In the genomic region with DNA sequence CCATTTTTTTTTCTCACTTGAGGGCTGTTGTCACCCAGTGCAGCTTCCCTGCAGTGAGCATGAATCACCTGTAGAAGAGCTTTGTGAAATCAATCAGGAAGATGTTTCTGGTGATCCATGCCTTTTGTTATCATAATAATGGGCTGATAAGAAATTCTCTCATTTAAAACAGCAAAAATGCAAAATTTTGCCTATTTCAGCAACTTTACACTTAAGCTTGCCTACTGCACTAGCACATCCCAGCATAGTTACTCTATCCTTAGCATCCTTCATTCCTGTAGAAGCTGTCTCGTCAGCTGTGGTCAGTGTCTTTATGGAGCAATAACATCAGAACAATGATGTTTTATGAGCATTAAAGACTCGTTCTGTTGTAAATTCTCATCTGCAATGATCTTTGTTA, we compare ENCODE assay signal across 31 cellular contexts.
"Had no signal": no experiment of that assay in that cellular context is flagged by ENCODE, and none has a peak within 500 bp of the region (broad histone marks: within the 10 kb centered on the region; RNA-seq: fewer than 3 reads in every experiment).

No MANE protein-coding gene starts in this region.

- H3K79me2 ChIP-seq: parathyroid adenoma had no signal

- H3K4me3 Mint-ChIP-seq: activated naive CD4-positive, alpha-beta T cell treated with anti-CD3 and anti-CD28 coated beads for 36 hours; activated naive CD8-positive, alpha-beta T cell treated with anti-CD3 and anti-CD28 coated beads for 36 hours; activated T-helper 1 cell treated with anti-CD3 and anti-CD28 coated beads, Interleukin-12 subunit alpha, Interleukin-12 subunit beta, Interleukin-2, Interleukin-4 antibody, amounts not matched to agents 30 ng/mL and 10 ng/mL and 1 ng/mL, durations not matched to agents 14 hours and 24 hours and 36 hours; nephron progenitor cell; stimulated activated naive B cell treated with anti-CD40 and anti-IgM and Interleukin-4, amounts not matched to agents 10 μg/mL and 1 μg/mL and 100 μg/mL, for 72 hours had no signal

- H3K27ac ChIP-seq: adrenal gland, body of pancreas, colonic mucosa, left ventricle myocardium inferior, parathyroid adenoma, psoas muscle, right atrium auricular region, stomach, thyroid gland, upper lobe of right lung, VCaP had no signal

- DNase-seq: activated CD4-positive, alpha-beta T cell treated with anti-CD3 and anti-CD28 coated beads for 48 hours; activated CD4-positive, alpha-beta T cell treated with anti-CD3 and anti-CD28 coated beads, Interleukin-2, amount 50 U/mL, for 48 hours; activated CD8-positive, alpha-beta memory T cell treated with anti-CD3 and anti-CD28 coated beads, Interleukin-2, amount 50 U/mL, for 4 hours; activated effector memory CD4-positive, alpha-beta T cell treated with anti-CD3 and anti-CD28 coated beads, Interleukin-2, amount 50 U/mL, for 16 hours; activated naive CD4-positive, alpha-beta T cell treated with anti-CD3 and anti-CD28 coated beads for 36 hours; activated naive CD8-positive, alpha-beta T cell treated with anti-CD3 and anti-CD28 coated beads for 36 hours; activated T-cell treated with anti-CD3 and anti-CD28 coated beads, Interleukin-2, amount 50 U/mL, for 1 hour; adrenal gland; aorta; body of pancreas; colonic mucosa; effector CD8-positive, alpha-beta T cell; islet precursor cell; left ventricle myocardium inferior; nephron progenitor cell; occipital lobe; psoas muscle; stimulated activated CD4-positive, alpha-beta T cell treated with anti-CD3 and anti-CD28 coated beads, Interleukin-15, amount 100 ng/mL, for 24 hours; stimulated activated CD4-positive, alpha-beta T cell treated with anti-CD3 and anti-CD28 coated beads, Interleukin-2, amount 100 ng/mL, for 24 hours; stimulated activated naive B cell treated with anti-CD40 and anti-IgM and Interleukin-4, amounts not matched to agents 10 μg/mL and 1 μg/mL and 100 μg/mL, for 72 hours; stomach; thyroid gland; upper lobe of right lung had no signal

- H3K9ac ChIP-seq: parathyroid adenoma had no signal

- H3K27me3 ChIP-seq: adrenal gland, body of pancreas, colonic mucosa, right atrium auricular region, stomach, thyroid gland, upper lobe of right lung had no signal

- H3K27me3 Mint-ChIP-seq: activated naive CD8-positive, alpha-beta T cell treated with anti-CD3 and anti-CD28 coated beads for 36 hours; stimulated activated naive B cell treated with anti-CD40 and anti-IgM and Interleukin-4, amounts not matched to agents 10 μg/mL and 1 μg/mL and 100 μg/mL, for 72 hours had no signal

- H3K36me3 Mint-ChIP-seq: activated naive CD8-positive, alpha-beta T cell treated with anti-CD3 and anti-CD28 coated beads for 36 hours; stimulated activated naive B cell treated with anti-CD40 and anti-IgM and Interleukin-4, amounts not matched to agents 10 μg/mL and 1 μg/mL and 100 μg/mL, for 72 hours had no signal

- H2AFZ ChIP-seq: parathyroid adenoma had no signal

- H3K4me1 ChIP-seq: adrenal gland, body of pancreas, colonic mucosa, left ventricle myocardium inferior, parathyroid adenoma, psoas muscle, right atrium auricular region, stomach, thyroid gland, upper lobe of right lung had no signal

- H3K4me3 ChIP-seq: adrenal gland, body of pancreas, colonic mucosa, left ventricle myocardium inferior, lung, psoas muscle, right atrium auricular region, stomach, thyroid gland, upper lobe of right lung had no signal

- H3K9me3 ChIP-seq: adrenal gland, body of pancreas, colonic mucosa, left ventricle myocardium inferior, psoas muscle, right atrium auricular region, stomach, thyroid gland, upper lobe of right lung had no signal

- H3K36me3 ChIP-seq: adrenal gland, colonic mucosa, left ventricle myocardium inferior, right atrium auricular region, stomach, thyroid gland, upper lobe of right lung had no signal

- H3K27ac Mint-ChIP-seq: activated naive CD4-positive, alpha-beta T cell treated with anti-CD3 and anti-CD28 coated beads for 36 hours; activated naive CD8-positive, alpha-beta T cell treated with anti-CD3 and anti-CD28 coated beads for 36 hours; activated T-helper 1 cell treated with anti-CD3 and anti-CD28 coated beads, Interleukin-12 subunit alpha, Interleukin-12 subunit beta, Interleukin-2, Interleukin-4 antibody, amounts not matched to agents 30 ng/mL and 10 ng/mL and 1 ng/mL, durations not matched to agents 14 hours and 24 hours and 36 hours; nephron progenitor cell; stimulated activated naive B cell treated with anti-CD40 and anti-IgM and Interleukin-4, amounts not matched to agents 10 μg/mL and 1 μg/mL and 100 μg/mL, for 72 hours had no signal

- H3K9me3 Mint-ChIP-seq: activated naive CD8-positive, alpha-beta T cell treated with anti-CD3 and anti-CD28 coated beads for 36 hours; activated T-helper 1 cell treated with anti-CD3 and anti-CD28 coated beads, Interleukin-12 subunit alpha, Interleukin-12 subunit beta, Interleukin-2, Interleukin-4 antibody, amounts not matched to agents 30 ng/mL and 10 ng/mL and 1 ng/mL, durations not matched to agents 14 hours and 24 hours and 36 hours; nephron progenitor cell; stimulated activated naive B cell treated with anti-CD40 and anti-IgM and Interleukin-4, amounts not matched to agents 10 μg/mL and 1 μg/mL and 100 μg/mL, for 72 hours had no signal

- H3K4me1 Mint-ChIP-seq: activated naive CD8-positive, alpha-beta T cell treated with anti-CD3 and anti-CD28 coated beads for 36 hours; nephron progenitor cell; stimulated activated naive B cell treated with anti-CD40 and anti-IgM and Interleukin-4, amounts not matched to agents 10 μg/mL and 1 μg/mL and 100 μg/mL, for 72 hours had no signal

- ATAC-seq: activated CD4-positive, CD25-positive, alpha-beta regulatory T cell treated with anti-CD3 and anti-CD28 coated beads, Interleukin-2, amount 50 U/mL, for 24 hours; body of pancreas; psoas muscle; stimulated activated naive B cell treated with anti-CD40 and anti-IgM and Interleukin-4, amounts not matched to agents 10 μg/mL and 1 μg/mL and 100 μg/mL, for 72 hours; upper lobe of right lung had no signal

- FAIRE-seq: endometrium, frontal cortex had no signal
